Comparison of ENCODE assay signal across 12 cellular contexts in the genomic region with DNA sequence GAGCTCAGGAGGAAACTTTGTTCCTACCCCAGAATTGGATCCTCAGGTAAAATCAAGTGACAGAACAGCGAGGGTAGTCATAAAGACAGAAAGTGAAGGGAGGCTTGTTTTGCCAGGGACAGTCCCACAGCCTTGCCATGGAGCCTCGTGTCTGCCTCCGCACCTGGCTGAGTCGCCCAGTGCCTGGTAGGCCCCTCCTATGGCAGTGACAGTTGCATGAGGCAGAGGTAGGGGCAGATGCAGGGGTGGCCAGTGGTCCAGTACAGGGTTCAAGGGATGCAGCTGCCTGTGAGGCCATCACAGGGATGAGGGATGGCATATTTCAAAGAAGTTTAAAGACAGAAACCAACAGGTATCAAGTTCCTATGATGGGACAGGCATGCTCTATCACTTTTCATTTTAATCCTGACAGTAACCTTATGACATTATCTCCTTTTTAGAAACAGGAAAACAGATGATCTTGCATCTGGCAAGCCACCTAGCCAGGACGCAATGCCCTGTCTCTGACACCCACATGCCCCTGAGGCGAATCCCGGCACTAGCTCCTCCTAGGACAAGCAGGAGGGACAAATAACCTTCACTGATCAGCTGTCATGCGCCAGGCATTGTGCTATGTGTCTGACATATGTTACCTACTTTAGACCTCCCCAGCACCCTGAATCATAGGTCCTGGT.
DNase-seq lines count a peak whose midpoint lies in the region; ATAC-seq, FAIRE-seq and TF ChIP-seq lines count a peak whose summit lies in the region.
"Had no signal": no experiment of that assay in that cellular context is flagged by ENCODE, and none has a peak within 500 bp of the region (broad histone marks: within the 10 kb centered on the region; RNA-seq: fewer than 3 reads in every experiment).

No MANE protein-coding gene starts in this region.

- TF ChIP-seq CTCF in OCI-LY1 (IDR thresholded peaks at IDR 0.05; ENCODE audit: low read length) (no peak), HepG2 (CRISPR knock-in tag; IDR thresholded peaks at IDR 0.05) (no peak), A673 (conservative IDR thresholded peaks at IDR 0.05; ENCODE audit: low read depth, low read length) (no peak)

- H3K4me1 Mint-ChIP-seq in activated CD4-positive, alpha-beta memory T cell treated with anti-CD3 and anti-CD28 coated beads for 36 hours (ENCODE audit: low read depth), result peaks cover 20% of the 10 kb centered on the region
- H3K4me1 Mint-ChIP-seq in activated CD4-positive, alpha-beta memory T cell treated with anti-CD3 and anti-CD28 coated beads, Interleukin-2, amount 10 ng/mL, durations not matched to agents 7 days and 5 days, result peaks cover 17% of the 10 kb centered on the region
- H3K4me1 Mint-ChIP-seq in stimulated activated memory B cell treated with anti-CD40 and anti-IgM and Interleukin-4, amounts not matched to agents 10 μg/mL and 1 μg/mL and 100 μg/mL, for 72 hours, result peaks cover 86% of the 10 kb centered on the region

- H3K9me2 ChIP-seq in OCI-LY1 (ENCODE audit: low read depth, low read length), result no peaks in the 10 kb centered on the region

- WGBS in HepG2 (ENCODE audit: low lambda C conversion rate), result 90% methylated on average over 8 of the region's 8 CpGs

- H4K20me1 ChIP-seq in OCI-LY1 (ENCODE audit: insufficient read depth, low read length) (no peaks in the 10 kb centered on the region), HepG2 (ENCODE audit: insufficient read depth, low read length) (no peaks in the 10 kb centered on the region)

- no peak for TF ChIP-seq EP300 in HepG2 (IDR thresholded peaks at IDR 0.05; ENCODE audit: low read depth in 2 of 2, low read length in 2 of 2)
- no peak for TF ChIP-seq EP300 in HepG2 (CRISPR knock-in tag; IDR thresholded peaks at IDR 0.05; ENCODE audit: borderline replicate concordance)

- no peaks in the 10 kb centered on the region for H3K36me3 Mint-ChIP-seq in activated CD4-positive, alpha-beta memory T cell treated with anti-CD3 and anti-CD28 coated beads for 36 hours
- H3K36me3 Mint-ChIP-seq in activated CD4-positive, alpha-beta memory T cell treated with anti-CD3 and anti-CD28 coated beads, Interleukin-2, amount 10 ng/mL, durations not matched to agents 7 days and 5 days (ENCODE audit: low read depth), result no peaks in the 10 kb centered on the region
- H3K36me3 Mint-ChIP-seq in stimulated activated memory B cell treated with anti-CD40 and anti-IgM and Interleukin-4, amounts not matched to agents 10 μg/mL and 1 μg/mL and 100 μg/mL, for 72 hours, result no peaks in the 10 kb centered on the region

- POLR2A ChIA-PET in activated CD4-positive, alpha-beta memory T cell treated with anti-CD3 and anti-CD28 coated beads for 36 hours (lab: Charles Lee), result no interaction called here
- POLR2A ChIA-PET in activated CD4-positive, alpha-beta memory T cell treated with anti-CD3 and anti-CD28 coated beads, Interleukin-2, amount 10 ng/mL, durations not matched to agents 7 days and 5 days (lab: Charles Lee), result no interaction called here
- POLR2A ChIA-PET in HepG2 (lab: Yijun Ruan, JAX), result interaction anchor here (0.6 to 1.6 kb wide), 4 partner anchors 7 to 57 kb away, joined by 3 to 4 read pairs (median 3); no protein-coding TSS in a partner anchor
- POLR2A ChIA-PET in A673 (lab: Charles Lee; ENCODE audit: low non-redundant PET), result no interaction called here

- peak overlapping the region; percentile 93 for H3K4me2 ChIP-seq in OCI-LY1 (ENCODE audit: low read length)
- H3K4me2 ChIP-seq in HepG2 (ENCODE audit: low read depth, low read length), result no peak overlapping the region

- H3K27me3 ChIP-seq in OCI-LY1 (ENCODE audit: insufficient read depth, low read length), result no peaks in the 10 kb centered on the region
- H3K27me3 ChIP-seq in HepG2 (ENCODE audit: control insufficient read depth in 1 of 2, insufficient read depth in 2 of 2, low read length in 2 of 2), result no peaks in the 10 kb centered on the region
- no peaks in the 10 kb centered on the region for H3K27me3 ChIP-seq in A673 (replicated peaks; ENCODE audit: insufficient read depth, low read depth, low read length, poor library complexity)

- H3K4me1 ChIP-seq in OCI-LY1 (ENCODE audit: insufficient read depth, low read length, severe bottlenecking), result peaks cover 78% of the 10 kb centered on the region
- H3K4me1 ChIP-seq in HepG2 (ENCODE audit: insufficient read depth, low read length), result peaks cover 68% of the 10 kb centered on the region
- peaks cover 32% of the 10 kb centered on the region for H3K4me1 ChIP-seq in A673 (ENCODE audit: insufficient read depth, low read length, poor library complexity, severe bottlenecking)

- H3K27me3 Mint-ChIP-seq in activated CD4-positive, alpha-beta memory T cell treated with anti-CD3 and anti-CD28 coated beads for 36 hours, result no peaks in the 10 kb centered on the region
- no peaks in the 10 kb centered on the region for H3K27me3 Mint-ChIP-seq in activated CD4-positive, alpha-beta memory T cell treated with anti-CD3 and anti-CD28 coated beads, Interleukin-2, amount 10 ng/mL, durations not matched to agents 7 days and 5 days
- H3K27me3 Mint-ChIP-seq in stimulated activated memory B cell treated with anti-CD40 and anti-IgM and Interleukin-4, amounts not matched to agents 10 μg/mL and 1 μg/mL and 100 μg/mL, for 72 hours, result no peaks in the 10 kb centered on the region

- H3K9me3 Mint-ChIP-seq in activated CD4-positive, alpha-beta memory T cell treated with anti-CD3 and anti-CD28 coated beads for 36 hours, result no peaks in the 10 kb centered on the region
- H3K9me3 Mint-ChIP-seq in activated CD4-positive, alpha-beta memory T cell treated with anti-CD3 and anti-CD28 coated beads, Interleukin-2, amount 10 ng/mL, durations not matched to agents 7 days and 5 days, result no peaks in the 10 kb centered on the region
- H3K9me3 Mint-ChIP-seq in stimulated activated memory B cell treated with anti-CD40 and anti-IgM and Interleukin-4, amounts not matched to agents 10 μg/mL and 1 μg/mL and 100 μg/mL, for 72 hours, result no peaks in the 10 kb centered on the region

- no peak for TF ChIP-seq POLR2A in HepG2 (IDR thresholded peaks at IDR 0.05; ENCODE audit: insufficient read depth in 1 of 2, low read depth in 2 of 2, low read length in 2 of 2)

- CTCF ChIA-PET in activated CD4-positive, alpha-beta memory T cell treated with anti-CD3 and anti-CD28 coated beads for 36 hours (lab: Charles Lee), result interaction anchor here (1.9 kb wide), 1 partner anchor 80 kb away, joined by 13 read pairs; no protein-coding TSS in a partner anchor
- CTCF ChIA-PET in activated CD4-positive, alpha-beta memory T cell treated with anti-CD3 and anti-CD28 coated beads, Interleukin-2, amount 10 ng/mL, durations not matched to agents 7 days and 5 days (lab: Charles Lee), result interaction anchor here (0.6 kb wide), 1 partner anchor 62 kb away, joined by 3 read pairs; no protein-coding TSS in a partner anchor
- CTCF ChIA-PET in HepG2 (lab: Yijun Ruan, JAX; ENCODE audit: low intra/inter-chr PET ratio, low total read pairs), result no interaction called here
- CTCF ChIA-PET in A673 (lab: Charles Lee), result no interaction called here

- H3K4me3 Mint-ChIP-seq in activated CD4-positive, alpha-beta memory T cell treated with anti-CD3 and anti-CD28 coated beads for 36 hours, result no peak overlapping the region
- H3K4me3 Mint-ChIP-seq in activated CD4-positive, alpha-beta memory T cell treated with anti-CD3 and anti-CD28 coated beads, Interleukin-2, amount 10 ng/mL, durations not matched to agents 7 days and 5 days, result no peak overlapping the region
- H3K4me3 Mint-ChIP-seq in stimulated activated memory B cell treated with anti-CD40 and anti-IgM and Interleukin-4, amounts not matched to agents 10 μg/mL and 1 μg/mL and 100 μg/mL, for 72 hours, result peak overlapping the region; percentile 82

- H3K36me3 ChIP-seq in OCI-LY1 (ENCODE audit: insufficient read depth, low read length), result no peaks in the 10 kb centered on the region
- H3K36me3 ChIP-seq in HepG2 (replicated peaks in 1 of 2; ENCODE audit: control insufficient read depth in 1 of 2, insufficient read depth in 2 of 2, low read length in 2 of 2), result no peaks in the 10 kb centered on the region
- no peaks in the 10 kb centered on the region for H3K36me3 ChIP-seq in A673 (ENCODE audit: insufficient read depth, low read length, poor library complexity, severe bottlenecking)

- H3K9me3 ChIP-seq in OCI-LY1 (ENCODE audit: low read length), result no peaks in the 10 kb centered on the region
- H3K9me3 ChIP-seq in HepG2 (ENCODE audit: low read length), result no peaks in the 10 kb centered on the region
- no peaks in the 10 kb centered on the region for H3K9me3 ChIP-seq in A673 (ENCODE audit: low read depth, low read length, poor library complexity, severe bottlenecking)

- in situ Hi-C loops in HepG2 (cut with HindIII; ENCODE audit: extremely low pct_ligation_motif_present, low pct_unique_long_range_greater_than_20kb), result no loop called here

- FAIRE-seq in HepG2 (lab: Jason Lieb, UNC), result no peak
- FAIRE-seq: colon had no signal

- BruUV-seq in HepG2 (replicated peaks; lab: Mats Ljungman, UMichigan) (no TSS peak), A673 (replicated peaks; lab: Mats Ljungman, UMichigan) (no TSS peak)

- ATAC-seq in HepG2, result no peak
- peak; percentile 37 for ATAC-seq in stimulated activated memory B cell treated with anti-CD40 and anti-IgM and Interleukin-4, amounts not matched to agents 10 μg/mL and 1 μg/mL and 100 μg/mL, for 72 hours

- intact Hi-C loops in activated CD4-positive, alpha-beta memory T cell treated with anti-CD3 and anti-CD28 coated beads for 36 hours (cut with micrococcal nuclease), result loop anchor here (2.0 kb wide), 1 partner anchor 26 kb away; no protein-coding TSS in a partner anchor
- intact Hi-C loops in HepG2 (cut with micrococcal nuclease; ENCODE audit: unreplicated experiment), result loop anchor here (5.0 kb wide), 3 partner anchors 58 to 127 kb away; a partner anchor contains a TSS
- intact Hi-C loops in A673 (cut with micrococcal nuclease; ENCODE audit: unreplicated experiment), result no loop called here

- H3K27ac Mint-ChIP-seq in activated CD4-positive, alpha-beta memory T cell treated with anti-CD3 and anti-CD28 coated beads for 36 hours, result no peak overlapping the region
- H3K27ac Mint-ChIP-seq in activated CD4-positive, alpha-beta memory T cell treated with anti-CD3 and anti-CD28 coated beads, Interleukin-2, amount 10 ng/mL, durations not matched to agents 7 days and 5 days, result no peak overlapping the region
- peak overlapping the region; percentile 87 for H3K27ac Mint-ChIP-seq in stimulated activated memory B cell treated with anti-CD40 and anti-IgM and Interleukin-4, amounts not matched to agents 10 μg/mL and 1 μg/mL and 100 μg/mL, for 72 hours

- H3K79me2 ChIP-seq in OCI-LY1 (ENCODE audit: insufficient read depth, low read length) (no peaks in the 10 kb centered on the region), HepG2 (ENCODE audit: insufficient read depth, low read length) (no peaks in the 10 kb centered on the region)

- H3K27ac ChIP-seq in OCI-LY1 (ENCODE audit: low read depth, low read length, poor library complexity, severe bottlenecking) (peak overlapping the region; percentile 85), HepG2 (ENCODE audit: extremely low read length, insufficient read depth, low read length) (no peak overlapping the region), A673 (ENCODE audit: low read depth, low read length, poor library complexity, severe bottlenecking) (no peak overlapping the region)

- H3K4me3 ChIP-seq in OCI-LY1 (ENCODE audit: low read depth, low read length, poor library complexity, severe bottlenecking) (no peak overlapping the region), HepG2 (replicated peaks in 1 of 3; ENCODE audit: insufficient read depth in 1 of 3, low read depth in 2 of 3, low read length in 3 of 3) (no peak overlapping the region), A673 (ENCODE audit: low read depth, low read length, poor library complexity, severe bottlenecking) (no peak overlapping the region)

- H3F3A ChIP-seq in OCI-LY1 (ENCODE audit: insufficient read depth, low read length), result no peaks in the 10 kb centered on the region

- H3K9ac ChIP-seq in OCI-LY1 (ENCODE audit: low read length) (peak overlapping the region; percentile 64), HepG2 (ENCODE audit: insufficient read depth, low read depth, low read length) (no peak overlapping the region)

- no peak for TF ChIP-seq RAD21 in HepG2 (CRISPR knock-in tag; IDR thresholded peaks at IDR 0.05)

- peak; percentile 44 for DNase-seq in activated CD4-positive, alpha-beta memory T cell treated with anti-CD3 and anti-CD28 coated beads for 36 hours
- no peak for DNase-seq in activated CD4-positive, alpha-beta memory T cell treated with anti-CD3 and anti-CD28 coated beads, Interleukin-2, amount 10 ng/mL, durations not matched to agents 7 days and 5 days
- DNase-seq in HepG2 (ENCODE audit: low spot score) (no peak), NCI-H128 (lab: John Stamatoyannopoulos, UW; ENCODE audit: unreplicated experiment) (no peak), A673 (ENCODE audit: low spot score) (no peak), NCI-H82 treated with DMSO at 0.1 percent for 48 hours (lab: John Stamatoyannopoulos, UW; ENCODE audit: unreplicated experiment) (no peak)
- DNase-seq: ACHN; NCI-H1417 treated with DMSO at 0.1 percent for 48 hours; stimulated activated naive CD4-positive, alpha-beta T cell treated with Interleukin-2 at 50 U/mL for 16 hours had no signal

- H2AFZ ChIP-seq in OCI-LY1 (ENCODE audit: low read length) (peak overlapping the region; percentile 38; the same call in 1 of the 2 replicates), HepG2 (ENCODE audit: low read length) (no peak overlapping the region)

Comparison
In these comparisons a context has a peak if more than half of its experiments do, and no peak if none do; other contexts are left out.
1. CTCF ChIA-PET loops: an anchor here in activated CD4-positive, alpha-beta memory T cell treated with anti-CD3 and anti-CD28 coated beads for 36 hours (1.9 kb wide) and activated CD4-positive, alpha-beta memory T cell treated with anti-CD3 and anti-CD28 coated beads, Interleukin-2, amount 10 ng/mL, durations not matched to agents 7 days and 5 days (0.6 kb wide); none called in HepG2 and A673.